ENCODE assay signal across 1 cellular context in genomic region chr6:26609463-26609862, GRCh38.
A peak's percentile ranks its signal among the peaks of the same experiment; 100 is the strongest.
TF ChIP-seq lines count a peak whose summit lies in the region.

No MANE protein-coding gene starts in this region.

TF ChIP-seq in K562, 482 proteins besides CTCF, POLR2A, EP300 and RAD21 (continued from another document):
- TF ChIP-seq, protein P1, sequence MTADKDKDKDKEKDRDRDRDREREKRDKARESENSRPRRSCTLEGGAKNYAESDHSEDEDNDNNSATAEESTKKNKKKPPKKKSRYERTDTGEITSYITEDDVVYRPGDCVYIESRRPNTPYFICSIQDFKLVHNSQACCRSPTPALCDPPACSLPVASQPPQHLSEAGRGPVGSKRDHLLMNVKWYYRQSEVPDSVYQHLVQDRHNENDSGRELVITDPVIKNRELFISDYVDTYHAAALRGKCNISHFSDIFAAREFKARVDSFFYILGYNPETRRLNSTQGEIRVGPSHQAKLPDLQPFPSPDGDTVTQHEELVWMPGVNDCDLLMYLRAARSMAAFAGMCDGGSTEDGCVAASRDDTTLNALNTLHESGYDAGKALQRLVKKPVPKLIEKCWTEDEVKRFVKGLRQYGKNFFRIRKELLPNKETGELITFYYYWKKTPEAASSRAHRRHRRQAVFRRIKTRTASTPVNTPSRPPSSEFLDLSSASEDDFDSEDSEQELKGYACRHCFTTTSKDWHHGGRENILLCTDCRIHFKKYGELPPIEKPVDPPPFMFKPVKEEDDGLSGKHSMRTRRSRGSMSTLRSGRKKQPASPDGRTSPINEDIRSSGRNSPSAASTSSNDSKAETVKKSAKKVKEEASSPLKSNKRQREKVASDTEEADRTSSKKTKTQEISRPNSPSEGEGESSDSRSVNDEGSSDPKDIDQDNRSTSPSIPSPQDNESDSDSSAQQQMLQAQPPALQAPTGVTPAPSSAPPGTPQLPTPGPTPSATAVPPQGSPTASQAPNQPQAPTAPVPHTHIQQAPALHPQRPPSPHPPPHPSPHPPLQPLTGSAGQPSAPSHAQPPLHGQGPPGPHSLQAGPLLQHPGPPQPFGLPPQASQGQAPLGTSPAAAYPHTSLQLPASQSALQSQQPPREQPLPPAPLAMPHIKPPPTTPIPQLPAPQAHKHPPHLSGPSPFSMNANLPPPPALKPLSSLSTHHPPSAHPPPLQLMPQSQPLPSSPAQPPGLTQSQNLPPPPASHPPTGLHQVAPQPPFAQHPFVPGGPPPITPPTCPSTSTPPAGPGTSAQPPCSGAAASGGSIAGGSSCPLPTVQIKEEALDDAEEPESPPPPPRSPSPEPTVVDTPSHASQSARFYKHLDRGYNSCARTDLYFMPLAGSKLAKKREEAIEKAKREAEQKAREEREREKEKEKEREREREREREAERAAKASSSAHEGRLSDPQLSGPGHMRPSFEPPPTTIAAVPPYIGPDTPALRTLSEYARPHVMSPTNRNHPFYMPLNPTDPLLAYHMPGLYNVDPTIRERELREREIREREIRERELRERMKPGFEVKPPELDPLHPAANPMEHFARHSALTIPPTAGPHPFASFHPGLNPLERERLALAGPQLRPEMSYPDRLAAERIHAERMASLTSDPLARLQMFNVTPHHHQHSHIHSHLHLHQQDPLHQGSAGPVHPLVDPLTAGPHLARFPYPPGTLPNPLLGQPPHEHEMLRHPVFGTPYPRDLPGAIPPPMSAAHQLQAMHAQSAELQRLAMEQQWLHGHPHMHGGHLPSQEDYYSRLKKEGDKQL (CRISPR knock-in tag; IDR thresholded peaks at IDR 0.05; ENCODE audit: borderline replicate concordance), result no peak
- TF ChIP-seq RBM17 (IDR thresholded peaks at IDR 0.05; ENCODE audit: borderline replicate concordance, low read depth, low read length) (no peak), PBX2 (CRISPR knock-in tag; IDR thresholded peaks at IDR 0.05; ENCODE audit: low read depth) (no peak), PBX2 (tag; conservative IDR thresholded peaks at IDR 0.05; ENCODE audit: low read depth) (peak; percentile 84)
